In genomic region chr7:135747366-135747765, GRCh38 we compare ENCODE assay signal across 2 cellular contexts.
TF ChIP-seq lines count a peak whose summit lies in the region.

No MANE protein-coding gene starts in this region.

TF ChIP-seq in liver, 16 proteins besides CTCF, POLR2A, EP300 and RAD21:
- TF ChIP-seq HNF4A (conservative IDR thresholded peaks at IDR 0.05) (no peak), YY1 (IDR thresholded peaks at IDR 0.05) (no peak), EGR1 (IDR thresholded peaks at IDR 0.05; ENCODE audit: low read depth in 2 of 2) (no peak), JUND (IDR thresholded peaks at IDR 0.05) (no peak), FOXA2 (IDR thresholded peaks at IDR 0.05) (no peak), GABPA (IDR thresholded peaks at IDR 0.05 in 1 of 2, conservative IDR thresholded peaks at IDR 0.05 in 1 of 2) (no peak), NR2F2 (IDR thresholded peaks at IDR 0.05) (no peak), RXRA (IDR thresholded peaks at IDR 0.05) (no peak), HNF4G (IDR thresholded peaks at IDR 0.05) (no peak), FOXA1 (IDR thresholded peaks at IDR 0.05) (no peak), SP1 (IDR thresholded peaks at IDR 0.05) (no peak), TAF1 (conservative IDR thresholded peaks at IDR 0.05) (no peak)
- TF ChIP-seq, protein P1, sequence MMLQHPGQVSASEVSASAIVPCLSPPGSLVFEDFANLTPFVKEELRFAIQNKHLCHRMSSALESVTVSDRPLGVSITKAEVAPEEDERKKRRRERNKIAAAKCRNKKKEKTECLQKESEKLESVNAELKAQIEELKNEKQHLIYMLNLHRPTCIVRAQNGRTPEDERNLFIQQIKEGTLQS (IDR thresholded peaks at IDR 0.05), result no peak
- TF ChIP-seq, protein P2, sequence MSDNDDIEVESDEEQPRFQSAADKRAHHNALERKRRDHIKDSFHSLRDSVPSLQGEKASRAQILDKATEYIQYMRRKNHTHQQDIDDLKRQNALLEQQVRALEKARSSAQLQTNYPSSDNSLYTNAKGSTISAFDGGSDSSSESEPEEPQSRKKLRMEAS (IDR thresholded peaks at IDR 0.05), result no peak
- TF ChIP-seq, protein P3, sequence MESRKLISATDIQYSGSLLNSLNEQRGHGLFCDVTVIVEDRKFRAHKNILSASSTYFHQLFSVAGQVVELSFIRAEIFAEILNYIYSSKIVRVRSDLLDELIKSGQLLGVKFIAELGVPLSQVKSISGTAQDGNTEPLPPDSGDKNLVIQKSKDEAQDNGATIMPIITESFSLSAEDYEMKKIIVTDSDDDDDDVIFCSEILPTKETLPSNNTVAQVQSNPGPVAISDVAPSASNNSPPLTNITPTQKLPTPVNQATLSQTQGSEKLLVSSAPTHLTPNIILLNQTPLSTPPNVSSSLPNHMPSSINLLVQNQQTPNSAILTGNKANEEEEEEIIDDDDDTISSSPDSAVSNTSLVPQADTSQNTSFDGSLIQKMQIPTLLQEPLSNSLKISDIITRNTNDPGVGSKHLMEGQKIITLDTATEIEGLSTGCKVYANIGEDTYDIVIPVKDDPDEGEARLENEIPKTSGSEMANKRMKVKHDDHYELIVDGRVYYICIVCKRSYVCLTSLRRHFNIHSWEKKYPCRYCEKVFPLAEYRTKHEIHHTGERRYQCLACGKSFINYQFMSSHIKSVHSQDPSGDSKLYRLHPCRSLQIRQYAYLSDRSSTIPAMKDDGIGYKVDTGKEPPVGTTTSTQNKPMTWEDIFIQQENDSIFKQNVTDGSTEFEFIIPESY (IDR thresholded peaks at IDR 0.05), result no peak
- TF ChIP-seq, protein P4, sequence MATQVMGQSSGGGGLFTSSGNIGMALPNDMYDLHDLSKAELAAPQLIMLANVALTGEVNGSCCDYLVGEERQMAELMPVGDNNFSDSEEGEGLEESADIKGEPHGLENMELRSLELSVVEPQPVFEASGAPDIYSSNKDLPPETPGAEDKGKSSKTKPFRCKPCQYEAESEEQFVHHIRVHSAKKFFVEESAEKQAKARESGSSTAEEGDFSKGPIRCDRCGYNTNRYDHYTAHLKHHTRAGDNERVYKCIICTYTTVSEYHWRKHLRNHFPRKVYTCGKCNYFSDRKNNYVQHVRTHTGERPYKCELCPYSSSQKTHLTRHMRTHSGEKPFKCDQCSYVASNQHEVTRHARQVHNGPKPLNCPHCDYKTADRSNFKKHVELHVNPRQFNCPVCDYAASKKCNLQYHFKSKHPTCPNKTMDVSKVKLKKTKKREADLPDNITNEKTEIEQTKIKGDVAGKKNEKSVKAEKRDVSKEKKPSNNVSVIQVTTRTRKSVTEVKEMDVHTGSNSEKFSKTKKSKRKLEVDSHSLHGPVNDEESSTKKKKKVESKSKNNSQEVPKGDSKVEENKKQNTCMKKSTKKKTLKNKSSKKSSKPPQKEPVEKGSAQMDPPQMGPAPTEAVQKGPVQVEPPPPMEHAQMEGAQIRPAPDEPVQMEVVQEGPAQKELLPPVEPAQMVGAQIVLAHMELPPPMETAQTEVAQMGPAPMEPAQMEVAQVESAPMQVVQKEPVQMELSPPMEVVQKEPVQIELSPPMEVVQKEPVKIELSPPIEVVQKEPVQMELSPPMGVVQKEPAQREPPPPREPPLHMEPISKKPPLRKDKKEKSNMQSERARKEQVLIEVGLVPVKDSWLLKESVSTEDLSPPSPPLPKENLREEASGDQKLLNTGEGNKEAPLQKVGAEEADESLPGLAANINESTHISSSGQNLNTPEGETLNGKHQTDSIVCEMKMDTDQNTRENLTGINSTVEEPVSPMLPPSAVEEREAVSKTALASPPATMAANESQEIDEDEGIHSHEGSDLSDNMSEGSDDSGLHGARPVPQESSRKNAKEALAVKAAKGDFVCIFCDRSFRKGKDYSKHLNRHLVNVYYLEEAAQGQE (IDR thresholded peaks at IDR 0.05), result no peak

TF ChIP-seq in HepG2, 621 proteins besides CTCF, POLR2A, EP300 and RAD21:
- TF ChIP-seq ZNF431 (CRISPR knock-in tag; IDR thresholded peaks at IDR 0.05; ENCODE audit: borderline replicate concordance, low read depth), result no peak
- no peak for TF ChIP-seq ZBTB46 (CRISPR knock-in tag; IDR thresholded peaks at IDR 0.05; ENCODE audit: borderline replicate concordance)
- no peak for TF ChIP-seq ETV5 (CRISPR knock-in tag; IDR thresholded peaks at IDR 0.05; ENCODE audit: borderline replicate concordance)
- no peak for TF ChIP-seq ZFY (CRISPR knock-in tag; IDR thresholded peaks at IDR 0.05)
- no peak for TF ChIP-seq ZMYM4 (CRISPR knock-in tag; IDR thresholded peaks at IDR 0.05)
- no peak for TF ChIP-seq MAFK (conservative IDR thresholded peaks at IDR 0.05 in 1 of 2, IDR thresholded peaks at IDR 0.05 in 1 of 2; ENCODE audit: low read length in 2 of 2)
- TF ChIP-seq ZNF317 (CRISPR knock-in tag; IDR thresholded peaks at IDR 0.05), result no peak
- TF ChIP-seq IRF9 (CRISPR knock-in tag; IDR thresholded peaks at IDR 0.05; ENCODE audit: borderline replicate concordance), result no peak
- TF ChIP-seq, protein P5, sequence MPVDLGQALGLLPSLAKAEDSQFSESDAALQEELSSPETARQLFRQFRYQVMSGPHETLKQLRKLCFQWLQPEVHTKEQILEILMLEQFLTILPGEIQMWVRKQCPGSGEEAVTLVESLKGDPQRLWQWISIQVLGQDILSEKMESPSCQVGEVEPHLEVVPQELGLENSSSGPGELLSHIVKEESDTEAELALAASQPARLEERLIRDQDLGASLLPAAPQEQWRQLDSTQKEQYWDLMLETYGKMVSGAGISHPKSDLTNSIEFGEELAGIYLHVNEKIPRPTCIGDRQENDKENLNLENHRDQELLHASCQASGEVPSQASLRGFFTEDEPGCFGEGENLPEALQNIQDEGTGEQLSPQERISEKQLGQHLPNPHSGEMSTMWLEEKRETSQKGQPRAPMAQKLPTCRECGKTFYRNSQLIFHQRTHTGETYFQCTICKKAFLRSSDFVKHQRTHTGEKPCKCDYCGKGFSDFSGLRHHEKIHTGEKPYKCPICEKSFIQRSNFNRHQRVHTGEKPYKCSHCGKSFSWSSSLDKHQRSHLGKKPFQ (CRISPR knock-in tag; IDR thresholded peaks at IDR 0.05; ENCODE audit: insufficient replicate concordance), result no peak
- no peak for TF ChIP-seq ASH2L (IDR thresholded peaks at IDR 0.05; ENCODE audit: insufficient read length, low read depth, low read length)
- TF ChIP-seq HMGXB4 (CRISPR knock-in tag; IDR thresholded peaks at IDR 0.05; ENCODE audit: borderline replicate concordance in 1 of 2, low read depth in 1 of 2), result no peak
- no peak for TF ChIP-seq CAMTA2 (CRISPR knock-in tag; IDR thresholded peaks at IDR 0.05; ENCODE audit: borderline replicate concordance)
- no peak for TF ChIP-seq HES4 (CRISPR knock-in tag; IDR thresholded peaks at IDR 0.05; ENCODE audit: borderline replicate concordance)
- no peak for TF ChIP-seq KLF15 (CRISPR knock-in tag; IDR thresholded peaks at IDR 0.05; ENCODE audit: borderline replicate concordance)
- TF ChIP-seq NFE2 (CRISPR knock-in tag; IDR thresholded peaks at IDR 0.05), result no peak
- no peak for TF ChIP-seq GLI4 (CRISPR knock-in tag; IDR thresholded peaks at IDR 0.05; ENCODE audit: borderline replicate concordance)
- TF ChIP-seq, protein P6, sequence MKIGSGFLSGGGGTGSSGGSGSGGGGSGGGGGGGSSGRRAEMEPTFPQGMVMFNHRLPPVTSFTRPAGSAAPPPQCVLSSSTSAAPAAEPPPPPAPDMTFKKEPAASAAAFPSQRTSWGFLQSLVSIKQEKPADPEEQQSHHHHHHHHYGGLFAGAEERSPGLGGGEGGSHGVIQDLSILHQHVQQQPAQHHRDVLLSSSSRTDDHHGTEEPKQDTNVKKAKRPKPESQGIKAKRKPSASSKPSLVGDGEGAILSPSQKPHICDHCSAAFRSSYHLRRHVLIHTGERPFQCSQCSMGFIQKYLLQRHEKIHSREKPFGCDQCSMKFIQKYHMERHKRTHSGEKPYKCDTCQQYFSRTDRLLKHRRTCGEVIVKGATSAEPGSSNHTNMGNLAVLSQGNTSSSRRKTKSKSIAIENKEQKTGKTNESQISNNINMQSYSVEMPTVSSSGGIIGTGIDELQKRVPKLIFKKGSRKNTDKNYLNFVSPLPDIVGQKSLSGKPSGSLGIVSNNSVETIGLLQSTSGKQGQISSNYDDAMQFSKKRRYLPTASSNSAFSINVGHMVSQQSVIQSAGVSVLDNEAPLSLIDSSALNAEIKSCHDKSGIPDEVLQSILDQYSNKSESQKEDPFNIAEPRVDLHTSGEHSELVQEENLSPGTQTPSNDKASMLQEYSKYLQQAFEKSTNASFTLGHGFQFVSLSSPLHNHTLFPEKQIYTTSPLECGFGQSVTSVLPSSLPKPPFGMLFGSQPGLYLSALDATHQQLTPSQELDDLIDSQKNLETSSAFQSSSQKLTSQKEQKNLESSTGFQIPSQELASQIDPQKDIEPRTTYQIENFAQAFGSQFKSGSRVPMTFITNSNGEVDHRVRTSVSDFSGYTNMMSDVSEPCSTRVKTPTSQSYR (CRISPR knock-in tag; IDR thresholded peaks at IDR 0.05; ENCODE audit: borderline replicate concordance), result no peak
- TF ChIP-seq ZNF768 (CRISPR knock-in tag; IDR thresholded peaks at IDR 0.05), result no peak
- no peak for TF ChIP-seq HNRNPLL (IDR thresholded peaks at IDR 0.05; ENCODE audit: low read depth, low read length, poor library complexity, severe bottlenecking)
TF ChIP-seq in HepG2: peak in this region for 0.
